Comparison of ENCODE assay signal across 24 cellular contexts in genomic region chr20:53399592-53400335, GRCh38.
DNase-seq lines count a peak whose midpoint lies in the region; ATAC-seq and TF ChIP-seq lines count a peak whose summit lies in the region.
"Had no signal": no experiment of that assay in that cellular context is flagged by ENCODE, and none has a peak within 500 bp of the region (broad histone marks: within the 10 kb centered on the region; RNA-seq: fewer than 3 reads in every experiment).

No MANE protein-coding gene starts in this region.

- no peak overlapping the region for H3K9ac ChIP-seq in mesenchymal stem cell (ENCODE audit: low read length)
- no peak overlapping the region for H3K9ac ChIP-seq in colonic mucosa (ENCODE audit: low read depth in 2 of 2, low read length in 2 of 2)

- intact Hi-C loops in thyroid gland (cut with DNase I) (no loop called here), colonic mucosa (cut with DNase I) (no loop called here)

- no peak overlapping the region for H2AK5ac ChIP-seq in mesenchymal stem cell (ENCODE audit: low read length, severe bottlenecking)

- H3K9me3 ChIP-seq in mesenchymal stem cell (ENCODE audit: control insufficient read depth, low read length) (no peaks in the 10 kb centered on the region), thyroid gland (no peaks in the 10 kb centered on the region), colonic mucosa (no peaks in the 10 kb centered on the region)
- H3K9me3 ChIP-seq: gastrocnemius medialis, prostate gland, SJSA1, thoracic aorta had no signal

- no peak overlapping the region for H2BK120ac ChIP-seq in mesenchymal stem cell (ENCODE audit: low read depth, low read length)

- peak overlapping the region; percentile 45 for H4K8ac ChIP-seq in mesenchymal stem cell (ENCODE audit: low read length)

- H3K27me3 ChIP-seq in mesenchymal stem cell (ENCODE audit: control insufficient read depth in 1 of 2, insufficient read depth in 1 of 2, low read length in 2 of 2) (no peaks in the 10 kb centered on the region), thyroid gland (no peaks in the 10 kb centered on the region), colonic mucosa (no peaks in the 10 kb centered on the region)
- H3K27me3 ChIP-seq: cardiac muscle cell, gastrocnemius medialis had no signal

- 88% methylated on average over 9 of the region's 9 CpGs for WGBS in mesenchymal stem cell
- 15 to 45% methylated on average over 8 to 9 of the region's 9 CpGs for WGBS in thyroid gland, 2 donors

- H3K4me1 ChIP-seq in mesenchymal stem cell (ENCODE audit: control insufficient read depth, insufficient read depth, low read depth, low read length) (no peaks in the 10 kb centered on the region), thyroid gland (peaks cover 7 to 10% of the 10 kb centered on the region in 2 donors), colonic mucosa (no peaks in the 10 kb centered on the region)
- H3K4me1 ChIP-seq: prostate gland, SJSA1 had no signal

- H3K36me3 ChIP-seq in mesenchymal stem cell (ENCODE audit: control insufficient read depth in 1 of 2, insufficient read depth in 2 of 2, low read depth in 1 of 2, low read length in 2 of 2) (no peaks in the 10 kb centered on the region), thyroid gland (no peaks in the 10 kb centered on the region), colonic mucosa (no peaks in the 10 kb centered on the region)
- H3K36me3 ChIP-seq: cardiac muscle cell, gastrocnemius medialis, prostate gland, SJSA1, thoracic aorta had no signal

- no peaks in the 10 kb centered on the region for H3K79me1 ChIP-seq in mesenchymal stem cell (replicated peaks; ENCODE audit: low read length, poor library complexity, severe bottlenecking)

- no peak overlapping the region for H2BK15ac ChIP-seq in mesenchymal stem cell (ENCODE audit: low read depth, poor library complexity, severe bottlenecking)

- no peak overlapping the region for H3K27ac ChIP-seq in mesenchymal stem cell (ENCODE audit: low read length, poor library complexity, severe bottlenecking)
- H3K27ac ChIP-seq in thyroid gland: peak overlapping the region; percentile 8 to 72 (median 29)
- no peak overlapping the region for H3K27ac ChIP-seq in colonic mucosa
- H3K27ac ChIP-seq: 22Rv1, cardiac muscle cell, dorsolateral prefrontal cortex, gastrocnemius medialis, prostate gland, SJSA1, thoracic aorta had no signal

- no peak overlapping the region for H2BK5ac ChIP-seq in mesenchymal stem cell (ENCODE audit: low read depth, low read length, poor library complexity, severe bottlenecking)

- no peak overlapping the region for H3K4me2 ChIP-seq in mesenchymal stem cell (ENCODE audit: low read length, poor library complexity, severe bottlenecking)

- H3K18ac ChIP-seq in mesenchymal stem cell (ENCODE audit: low read depth in 1 of 2, low read length in 2 of 2): no peak overlapping the region

- H2AFZ ChIP-seq in mesenchymal stem cell (ENCODE audit: low read depth, low read length): no peak overlapping the region

- TF ChIP-seq POLR2A in thyroid gland (IDR thresholded peaks at IDR 0.05): no peak

- H3K4ac ChIP-seq in mesenchymal stem cell (ENCODE audit: low read depth in 1 of 2, low read length in 2 of 2): no peak overlapping the region

- H3K14ac ChIP-seq in mesenchymal stem cell (ENCODE audit: low read length in 2 of 2): peak overlapping the region in 1 of 2 experiments; percentile 44

- DNase-seq in DMS153 (lab: John Stamatoyannopoulos, UW) (peak; percentile 65), DMS153 treated with DMSO at 0.1 percent for 48 hours (lab: John Stamatoyannopoulos, UW; ENCODE audit: unreplicated experiment) (no peak), SHP77 treated with DMSO at 0.1 percent for 48 hours (lab: John Stamatoyannopoulos, UW) (peak; percentile 30), mesenchymal stem cell (no peak), thyroid gland (peak; percentile 93 to 94), colonic mucosa (no peak)
- DNase-seq: activated CD8-positive, alpha-beta memory T cell treated with anti-CD3 and anti-CD28 coated beads, Interleukin-2, amount 10 ng/mL, durations not matched to agents 7 days and 5 days; activated naive CD8-positive, alpha-beta T cell treated with anti-CD3 and anti-CD28 coated beads, Interleukin-2, amount 50 U/mL, for 24 hours; C1 segment of cervical spinal cord; DMS 273 treated with DMSO at 0.1 percent for 48 hours; dorsolateral prefrontal cortex; gastrocnemius medialis; left colon; NCI-H1436 treated with DMSO at 0.1 percent for 48 hours; NCI-H345; stimulated activated CD4-positive, alpha-beta T cell treated with anti-CD3 and anti-CD28 coated beads, Interleukin-4, amount 100 ng/mL, for 4 hours; T-helper 9 cell had no signal

- TF ChIP-seq CTCF in thyroid gland (IDR thresholded peaks at IDR 0.05): no peak
- TF ChIP-seq CTCF in colonic mucosa (IDR thresholded peaks at IDR 0.05): no peak

- ATAC-seq in GM21390 (IDR thresholded peaks at IDR 0.05; ENCODE audit: unreplicated experiment) (no peak), HG02588 (IDR thresholded peaks at IDR 0.05; ENCODE audit: unreplicated experiment) (no peak)
- ATAC-seq: activated CD8-positive, alpha-beta memory T cell treated with anti-CD3 and anti-CD28 coated beads, Interleukin-2, amount 10 ng/mL, durations not matched to agents 7 days and 5 days; activated naive CD8-positive, alpha-beta T cell treated with anti-CD3 and anti-CD28 coated beads, Interleukin-2, amount 50 U/mL, for 24 hours; gastrocnemius medialis; left colon had no signal

- no peak overlapping the region for H2BK12ac ChIP-seq in mesenchymal stem cell (ENCODE audit: low read length in 2 of 2)

- no peak overlapping the region for H4K91ac ChIP-seq in mesenchymal stem cell (ENCODE audit: low read length)

- H3K4me3 ChIP-seq in mesenchymal stem cell (ENCODE audit: insufficient read depth in 1 of 2, low read depth in 1 of 2, low read length in 2 of 2) (no peak overlapping the region), thyroid gland (replicated peaks in 1 of 3) (no peak overlapping the region), colonic mucosa (no peak overlapping the region)
- H3K4me3 ChIP-seq: cardiac muscle cell, dorsolateral prefrontal cortex, gastrocnemius medialis, prostate gland, SJSA1, thoracic aorta had no signal

- no peak overlapping the region for H3K23ac ChIP-seq in mesenchymal stem cell (ENCODE audit: low read length in 2 of 2)

Comparison
In these comparisons a context has a peak if more than half of its experiments do, and no peak if none do; other contexts are left out.
1. DNase-seq: peak in DMS153 (single experiment), SHP77 treated with DMSO at 0.1 percent for 48 hours (single experiment) and thyroid gland (2 of 2); none in DMS153 treated with DMSO at 0.1 percent for 48 hours (single experiment), mesenchymal stem cell (single experiment) and colonic mucosa (single experiment).
2. H3K27ac ChIP-seq: peak in thyroid gland (3 of 3); none in mesenchymal stem cell (single experiment) and colonic mucosa (single experiment).